ENCODE assay signal across 10 cellular contexts in the genomic region with DNA sequence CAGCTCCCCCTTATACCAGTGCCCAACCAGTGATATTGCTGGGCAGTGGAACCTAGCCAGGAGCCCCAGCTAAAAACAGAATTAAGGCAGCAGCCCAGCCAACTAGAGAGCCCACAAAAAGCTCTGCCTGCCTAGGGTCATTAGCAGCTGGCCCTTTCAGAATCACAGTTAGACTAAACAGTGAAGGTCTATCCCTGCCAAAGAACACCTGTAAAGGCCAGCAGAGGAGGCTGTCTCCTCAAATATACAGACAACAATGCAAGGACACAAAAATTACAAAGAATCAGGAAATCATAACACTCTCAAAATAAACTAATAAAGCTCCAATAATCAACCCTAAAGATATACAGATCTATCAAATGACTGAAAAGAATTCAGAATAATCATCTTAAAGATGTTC.
"Had no signal": no experiment of that assay in that cellular context is flagged by ENCODE, and none has a peak within 500 bp of the region (broad histone marks: within the 10 kb centered on the region; RNA-seq: fewer than 3 reads in every experiment).

No MANE protein-coding gene starts in this region.

- ATAC-seq: left lobe of liver; natural killer cell treated with Interleukin-12 subunit alpha and Interleukin-12 subunit beta and Interleukin-15 and Interleukin-18, amount 100 ng/mL, for 72 hours had no signal

- H3K27ac Mint-ChIP-seq: activated B cell treated with CpG ODN at 0.5 μM for 24 hours; activated CD4-positive, alpha-beta T cell treated with anti-CD3 and anti-CD28 coated beads, Interleukin-2, amount 10 ng/mL, durations not matched to agents 24 days and 14 days; activated naive CD4-positive, alpha-beta T cell treated with anti-CD3 and anti-CD28 coated beads for 36 hours; natural killer cell treated with Interleukin-12 subunit alpha and Interleukin-12 subunit beta and Interleukin-15 and Interleukin-18, amount 100 ng/mL, for 72 hours had no signal

- H3K9me3 Mint-ChIP-seq: activated B cell treated with CpG ODN at 0.5 μM for 24 hours; activated CD4-positive, alpha-beta T cell treated with anti-CD3 and anti-CD28 coated beads, Interleukin-2, amount 10 ng/mL, durations not matched to agents 24 days and 14 days; activated naive CD4-positive, alpha-beta T cell treated with anti-CD3 and anti-CD28 coated beads for 36 hours had no signal

- DNase-seq: activated B cell treated with CpG ODN at 0.5 μM for 24 hours; activated CD4-positive, alpha-beta T cell treated with anti-CD3 and anti-CD28 coated beads, Interleukin-2, amount 10 ng/mL, durations not matched to agents 24 days and 14 days; activated naive CD4-positive, alpha-beta T cell treated with anti-CD3 and anti-CD28 coated beads for 36 hours; foreskin melanocyte; head of caudate nucleus; stimulated activated CD4-positive, alpha-beta T cell treated with anti-CD3 and anti-CD28 coated beads, Interleukin-15, amount 100 ng/mL, for 24 hours; stimulated activated CD4-positive, alpha-beta T cell treated with anti-CD3 and anti-CD28 coated beads, Interleukin-4, amount 100 ng/mL, for 24 hours; stomach had no signal

- H3K4me1 ChIP-seq: stomach had no signal

- H3K4me3 ChIP-seq: stomach had no signal

- H3K9me3 ChIP-seq: stomach had no signal

- H3K27me3 Mint-ChIP-seq: activated B cell treated with CpG ODN at 0.5 μM for 24 hours; activated CD4-positive, alpha-beta T cell treated with anti-CD3 and anti-CD28 coated beads, Interleukin-2, amount 10 ng/mL, durations not matched to agents 24 days and 14 days; natural killer cell treated with Interleukin-12 subunit alpha and Interleukin-12 subunit beta and Interleukin-15 and Interleukin-18, amount 100 ng/mL, for 72 hours had no signal

- H3K36me3 ChIP-seq: stomach had no signal

- H3K4me3 Mint-ChIP-seq: activated B cell treated with CpG ODN at 0.5 μM for 24 hours; activated CD4-positive, alpha-beta T cell treated with anti-CD3 and anti-CD28 coated beads, Interleukin-2, amount 10 ng/mL, durations not matched to agents 24 days and 14 days; activated naive CD4-positive, alpha-beta T cell treated with anti-CD3 and anti-CD28 coated beads for 36 hours; natural killer cell treated with Interleukin-12 subunit alpha and Interleukin-12 subunit beta and Interleukin-15 and Interleukin-18, amount 100 ng/mL, for 72 hours had no signal

- H3K27me3 ChIP-seq: stomach had no signal

- H3K27ac ChIP-seq: stomach had no signal

- H3K36me3 Mint-ChIP-seq: natural killer cell treated with Interleukin-12 subunit alpha and Interleukin-12 subunit beta and Interleukin-15 and Interleukin-18, amount 100 ng/mL, for 72 hours had no signal

- H3K4me1 Mint-ChIP-seq: activated B cell treated with CpG ODN at 0.5 μM for 24 hours; activated CD4-positive, alpha-beta T cell treated with anti-CD3 and anti-CD28 coated beads, Interleukin-2, amount 10 ng/mL, durations not matched to agents 24 days and 14 days had no signal
